8 cellular contexts compared by ENCODE assay signal in the genomic region with DNA sequence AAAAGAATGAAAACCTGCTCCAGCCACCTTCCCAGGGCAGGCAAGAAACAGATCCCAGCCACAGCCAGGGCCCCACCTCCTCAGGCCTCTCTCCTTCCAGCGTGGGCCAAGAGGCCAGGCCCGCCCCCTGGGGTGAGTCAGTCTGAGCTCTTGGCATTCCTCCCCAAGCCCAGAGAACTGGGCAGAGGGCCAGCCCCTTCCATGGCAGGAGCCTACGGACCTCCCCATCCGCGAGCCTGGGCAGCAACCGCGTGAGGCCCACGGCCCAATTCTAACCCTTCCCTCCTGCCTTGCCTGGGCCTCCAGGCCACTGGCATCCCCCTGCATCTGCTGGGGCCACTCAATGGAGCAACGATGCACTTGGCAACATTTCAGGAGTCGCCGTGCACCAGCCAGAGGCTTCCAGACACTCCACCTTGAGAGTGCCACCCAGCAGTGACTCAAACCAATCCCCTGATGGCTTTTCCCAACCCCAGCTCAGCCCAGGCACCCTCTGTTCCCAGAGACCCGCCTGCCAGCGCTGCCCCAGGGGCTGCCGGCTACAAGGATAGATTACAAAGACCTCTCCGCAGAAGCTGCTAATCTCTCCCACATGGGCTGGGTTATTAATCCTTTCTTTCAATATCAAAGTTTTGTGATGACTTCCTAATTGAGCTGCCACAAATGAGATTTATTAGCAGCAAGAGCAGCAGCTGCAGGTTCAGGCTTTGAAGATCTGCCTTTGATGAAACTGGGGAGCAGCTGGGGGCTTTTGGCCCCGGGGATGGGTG.
DNase-seq lines count a peak whose midpoint lies in the region; ATAC-seq and TF ChIP-seq lines count a peak whose summit lies in the region.

No MANE protein-coding gene starts in this region.

- TF ChIP-seq CTCF in AG04450 (IDR thresholded peaks at IDR 0.05; ENCODE audit: low read depth, low read length) (no peak), tibial nerve (IDR thresholded peaks at IDR 0.05) (no peak)

- no peak overlapping the region for H2BK120ac ChIP-seq in mesendoderm (ENCODE audit: low read depth, low read length)

- H4K8ac ChIP-seq in mesendoderm (ENCODE audit: low read depth, low read length) = no peak overlapping the region

- no peak overlapping the region for H2BK15ac ChIP-seq in mesendoderm (replicated peaks; ENCODE audit: low read depth)

- H3K79me1 ChIP-seq in mesendoderm (ENCODE audit: low read length) = no peaks in the 10 kb centered on the region

- TF ChIP-seq EP300 in tibial nerve (IDR thresholded peaks at IDR 0.05) = peak in 1 of 2 donors; percentile 89

- H3K4me3 ChIP-seq in AG04450 (ENCODE audit: low read depth, low read length) = no peak overlapping the region
- no peak overlapping the region for H3K4me3 ChIP-seq in mesendoderm (ENCODE audit: low read length)
- peak overlapping the region in 2 of 4 donors; percentile 3 to 5 for H3K4me3 ChIP-seq in tibial nerve

- WGBS in mesendoderm (ENCODE audit: extremely low coverage, insufficient coverage, low lambda C conversion rate) = no CpG with 5 or more reads among the region's 16 CpGs
- WGBS in tibial nerve, 2 donors = 6 to 9% methylated on average over 14 to 15 of the region's 16 CpGs

- H2BK5ac ChIP-seq in mesendoderm (ENCODE audit: low read length) = no peak overlapping the region

- DNase-seq in AG04450 (ENCODE audit: low read depth, low spot score) (peak; percentile 94), HK-2 (ENCODE audit: unreplicated experiment) (peak; percentile 99), SHP77 treated with DMSO at 0.1 percent for 48 hours (lab: John Stamatoyannopoulos, UW) (peak; percentile 51), epidermal melanocyte (ENCODE audit: insufficient read length, low spot score) (peak; percentile 91), mesendoderm (peak; percentile 56), tibial nerve (ENCODE audit: low spot score in 2 of 2) (peak; percentile 97 to 98), NK-92 (lab: John Stamatoyannopoulos, UW; ENCODE audit: unreplicated experiment) (no peak)

- H3K36me3 ChIP-seq in mesendoderm (ENCODE audit: control insufficient read depth, insufficient read depth, low read length) (no peaks in the 10 kb centered on the region), tibial nerve (peaks cover 0 to 17% (median 0%) of the 10 kb centered on the region in 3 donors)

- no peak overlapping the region for H3K23ac ChIP-seq in mesendoderm (ENCODE audit: low read length)

- no peak overlapping the region for H3K4ac ChIP-seq in mesendoderm (ENCODE audit: low read depth, low read length)

- no peak overlapping the region for H4K5ac ChIP-seq in mesendoderm (ENCODE audit: low read length)

- H3K9me3 ChIP-seq in AG04450 (ENCODE audit: control insufficient read depth, insufficient read depth, low read length) (no peaks in the 10 kb centered on the region; the same call in 1 of the 2 replicates), tibial nerve (no peaks in the 10 kb centered on the region)

- CTCF ChIA-PET in AG04450 (lab: Charles Lee) = interaction anchor here (1.0 kb wide), 1 partner anchor 469 kb away, joined by 3 read pairs; no protein-coding TSS in a partner anchor

- H2AK5ac ChIP-seq in mesendoderm (ENCODE audit: low read length) = no peak overlapping the region

- H3K27ac ChIP-seq in AG04450 (ENCODE audit: low read depth, low read length) (peak overlapping the region; percentile 43), mesendoderm (ENCODE audit: low read depth, low read length) (no peak overlapping the region), tibial nerve (peak overlapping the region; percentile 72 to 86 (median 78))

- H3K27me3 ChIP-seq in AG04450 (ENCODE audit: control insufficient read depth, insufficient read depth, low read length) (no peaks in the 10 kb centered on the region), mesendoderm (ENCODE audit: insufficient read depth, low read length, poor library complexity) (no peaks in the 10 kb centered on the region), tibial nerve (no peaks in the 10 kb centered on the region)

- H3K79me2 ChIP-seq in mesendoderm (ENCODE audit: control insufficient read depth, insufficient read depth, low read length) = no peaks in the 10 kb centered on the region

- no peak for TF ChIP-seq POLR2A in tibial nerve (IDR thresholded peaks at IDR 0.05)

- H3K4me1 ChIP-seq in mesendoderm (ENCODE audit: control insufficient read depth, low read depth, low read length) = no peaks in the 10 kb centered on the region
- peaks cover 6 to 20% (median 16%) of the 10 kb centered on the region in 4 donors for H3K4me1 ChIP-seq in tibial nerve

- no peak overlapping the region for H3K4me2 ChIP-seq in mesendoderm (ENCODE audit: low read length)

- POLR2A ChIA-PET in AG04450 (lab: Yijun Ruan, JAX) = interaction anchor here (0.9 to 2.0 kb wide), 3 partner anchors 9 to 107 kb away, joined by 3 to 10 read pairs (median 3); no protein-coding TSS in a partner anchor

- H3K18ac ChIP-seq in mesendoderm (ENCODE audit: low read length) = no peak overlapping the region

- H3K56ac ChIP-seq in mesendoderm (ENCODE audit: low read length) = no peak overlapping the region

- no peak for ATAC-seq in GM21529 (IDR thresholded peaks at IDR 0.05; ENCODE audit: unreplicated experiment)

- no peak overlapping the region for H3K9ac ChIP-seq in mesendoderm (ENCODE audit: low read length)
